Comparison of ENCODE assay signal across 24 cellular contexts in the genomic region with DNA sequence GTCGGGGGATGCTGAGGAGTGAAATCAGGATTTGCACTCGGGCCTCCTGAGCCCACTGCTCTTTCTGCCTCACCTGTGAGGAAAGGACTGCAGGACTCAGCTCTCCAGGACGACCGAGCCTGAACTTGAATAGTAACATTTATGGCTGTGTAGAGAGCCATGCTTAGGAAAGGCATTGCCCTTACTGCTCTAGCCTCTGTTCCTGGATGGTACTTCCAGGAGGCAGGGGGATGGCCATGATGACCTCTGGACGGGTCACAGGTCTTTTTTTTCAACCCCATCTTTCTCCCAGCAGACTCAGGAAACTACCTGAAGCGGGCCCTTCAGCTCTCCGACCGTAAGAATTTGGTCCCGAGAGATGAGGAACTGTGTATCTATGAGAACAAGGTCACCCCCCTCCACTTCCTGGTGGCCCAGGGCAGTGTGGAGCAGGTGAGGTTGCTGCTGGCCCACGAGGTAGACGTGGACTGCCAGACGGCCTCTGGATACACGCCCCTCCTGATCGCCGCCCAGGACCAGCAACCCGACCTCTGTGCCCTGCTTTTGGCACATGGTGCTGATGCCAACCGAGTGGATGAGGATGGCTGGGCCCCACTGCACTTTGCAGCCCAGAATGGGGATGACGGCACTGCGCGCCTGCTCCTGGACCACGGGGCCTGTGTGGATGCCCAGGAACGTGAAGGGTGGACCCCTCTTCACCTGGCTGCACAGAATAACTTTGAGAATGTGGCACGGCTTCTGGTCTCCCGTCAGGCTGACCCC. TPM values are rescaled to one million over a fixed set of nuclear protein-coding genes. Genes with fewer than 3 reads are reported as not detected.
A peak's percentile ranks its signal among the peaks of the same experiment; 100 is the strongest.
DNase-seq lines count a peak whose midpoint lies in the region; ATAC-seq, FAIRE-seq and TF ChIP-seq lines count a peak whose summit lies in the region.
"Had no signal": no experiment of that assay in that cellular context is flagged by ENCODE, and none has a peak within 500 bp of the region (broad histone marks: within the 10 kb centered on the region; RNA-seq: fewer than 3 reads in every experiment).

No MANE protein-coding gene starts in this region.

- H3K4me1 Mint-ChIP-seq in CD4-positive, alpha-beta memory T cell, result no peaks in the 10 kb centered on the region
- H3K4me1 Mint-ChIP-seq: CD14-positive monocyte; CD4-positive, CD25-positive, alpha-beta regulatory T cell had no signal

- H3K9me3 Mint-ChIP-seq in CD4-positive, alpha-beta memory T cell, result peaks cover 0 to 2% (median 0%) of the 10 kb centered on the region in 8 donors
- H3K9me3 Mint-ChIP-seq: CD14-positive monocyte; CD8-positive, alpha-beta T cell had no signal

- H3K9me3 ChIP-seq in K562 (replicated peaks; ENCODE audit: control insufficient read depth, insufficient read depth, low read depth, low read length), result no peaks in the 10 kb centered on the region
- H3K9me3 ChIP-seq in osteoblast (ENCODE audit: low read depth, low read length), result no peaks in the 10 kb centered on the region
- H3K9me3 ChIP-seq in thyroid gland, result no peaks in the 10 kb centered on the region
- no peaks in the 10 kb centered on the region for H3K9me3 ChIP-seq in CD4-positive, alpha-beta memory T cell (ENCODE audit: control insufficient read depth in 1 of 2, low read length in 2 of 2)
- H3K9me3 ChIP-seq: BE2C, BLaER1, Caco-2 had no signal

- H4K20me1 ChIP-seq in K562 (replicated peaks; ENCODE audit: control insufficient read depth, insufficient read depth, low read length), result peaks cover 7% of the 10 kb centered on the region; the same call in 1 of the 2 replicates
- H4K20me1 ChIP-seq in osteoblast (ENCODE audit: insufficient read depth, low read length), result no peaks in the 10 kb centered on the region
- H4K20me1 ChIP-seq: BLaER1 had no signal

- H3K4me1 ChIP-seq in K562 (replicated peaks in 1 of 2; ENCODE audit: control insufficient read depth in 2 of 2, insufficient read depth in 2 of 2, low read length in 2 of 2) (0 out of 5 replicates have a peak, but pooled peaks cover 0 to 5% of the 10 kb centered on the region in 2 experiments), osteoblast (ENCODE audit: insufficient read depth, low read length) (no peaks in the 10 kb centered on the region), thyroid gland (peaks cover 8 to 12% of the 10 kb centered on the region in 2 donors)
- no peaks in the 10 kb centered on the region for H3K4me1 ChIP-seq in CD4-positive, alpha-beta memory T cell (ENCODE audit: insufficient read depth, low read length)
- H3K4me1 ChIP-seq: BE2C, Caco-2 had no signal

- no peaks in the 10 kb centered on the region for H3K9me1 ChIP-seq in K562 (ENCODE audit: control insufficient read depth, insufficient read depth, low read length)

- H3K36me3 ChIP-seq in K562 (ENCODE audit: control insufficient read depth, insufficient read depth, low read length) (no peaks in the 10 kb centered on the region), osteoblast (ENCODE audit: insufficient read depth, low read length) (no peaks in the 10 kb centered on the region), thyroid gland (no peaks in the 10 kb centered on the region)
- H3K36me3 ChIP-seq in CD4-positive, alpha-beta memory T cell (ENCODE audit: insufficient read depth, low read length), result no peaks in the 10 kb centered on the region
- H3K36me3 ChIP-seq: BE2C, BLaER1 had no signal

- no peak overlapping the region for H3K4me3 ChIP-seq in K562
- no peak overlapping the region for H3K4me3 ChIP-seq in coronary artery
- H3K4me3 ChIP-seq in osteoblast (ENCODE audit: insufficient read depth, low read length), result no peak overlapping the region
- no peak overlapping the region for H3K4me3 ChIP-seq in thyroid gland (replicated peaks in 1 of 3)
- H3K4me3 ChIP-seq in CD4-positive, alpha-beta memory T cell (ENCODE audit: low read length in 2 of 2), result no peak overlapping the region
- H3K4me3 ChIP-seq: BLaER1 had no signal

- WGBS in K562 (ENCODE audit: insufficient coverage, low coverage, missing lambda C conversion rate), result 1% methylated on average over 23 of the region's 24 CpGs
- WGBS in thyroid gland, 2 donors, result 76 to 82% methylated on average over 15 to 18 of the region's 24 CpGs

- POLR2A ChIA-PET in K562 (lab: Yijun Ruan, JAX), result interaction anchor here (1.1 kb wide), 1 partner anchor 63 kb away, joined by 3 read pairs; no protein-coding TSS in a partner anchor
- POLR2A ChIA-PET in CD4-positive, alpha-beta memory T cell (lab: Charles Lee; ENCODE audit: partially characterized antibody), result no interaction called here

- H3K79me2 ChIP-seq in K562 (ENCODE audit: control insufficient read depth, insufficient read depth, low read length) (no peaks in the 10 kb centered on the region), osteoblast (ENCODE audit: insufficient read depth, low read length) (no peaks in the 10 kb centered on the region)

- no peak overlapping the region for H3K27ac ChIP-seq in K562 (ENCODE audit: extremely low read depth, low read depth, low read length)
- H3K27ac ChIP-seq in coronary artery, result no peak overlapping the region
- no peak overlapping the region for H3K27ac ChIP-seq in osteoblast (ENCODE audit: low read depth, low read length)
- no peak overlapping the region for H3K27ac ChIP-seq in thyroid gland
- no peak overlapping the region for H3K27ac ChIP-seq in CD4-positive, alpha-beta memory T cell (ENCODE audit: low read depth, low read length)
- H3K27ac ChIP-seq: BLaER1 had no signal

- no peak for FAIRE-seq in K562 (lab: Jason Lieb, UNC)
- FAIRE-seq: A204.1, D721Med, G401.6, GM12891, GM19239 had no signal

- no peak overlapping the region for H3K27ac Mint-ChIP-seq in CD4-positive, alpha-beta memory T cell
- H3K27ac Mint-ChIP-seq: CD14-positive monocyte; CD4-positive, CD25-positive, alpha-beta regulatory T cell; CD8-positive, alpha-beta T cell had no signal

- TF ChIP-seq EP300 in K562 (IDR thresholded peaks at IDR 0.05; ENCODE audit: low read length), result no peak

- no peak for TF ChIP-seq RAD21 in K562 (CRISPR knock-in tag; conservative IDR thresholded peaks at IDR 0.05 in 1 of 2, IDR thresholded peaks at IDR 0.05 in 1 of 2)

- H3K4me3 Mint-ChIP-seq in CD4-positive, alpha-beta memory T cell, result no peak overlapping the region
- H3K4me3 Mint-ChIP-seq: CD14-positive monocyte; CD4-positive, CD25-positive, alpha-beta regulatory T cell; CD8-positive, alpha-beta T cell had no signal

- CTCF ChIA-PET in K562 (lab: Yijun Ruan, JAX; ENCODE audit: low intra/inter-chr PET ratio), result no interaction called here
- CTCF ChIA-PET in CD4-positive, alpha-beta memory T cell (lab: Charles Lee; ENCODE audit: partially characterized antibody), result no interaction called here

- in situ Hi-C loops in K562 (cut with MboI), result no loop called here

- H2AFZ ChIP-seq in K562 (ENCODE audit: low read depth, low read length) (no peak overlapping the region), osteoblast (ENCODE audit: low read length) (no peak overlapping the region)

- no peaks in the 10 kb centered on the region for H3K27me3 Mint-ChIP-seq in CD4-positive, alpha-beta memory T cell

- intact Hi-C loops in K562 (cut with micrococcal nuclease) (no loop called here), thyroid gland (cut with DNase I) (no loop called here)
- intact Hi-C loops in CD4-positive, alpha-beta memory T cell (cut with micrococcal nuclease), result no loop called here

- TF ChIP-seq CTCF in K562 (IDR thresholded peaks at IDR 0.05 in 2 of 3, conservative IDR thresholded peaks at IDR 0.05 in 1 of 3; ENCODE audit: insufficient read depth in 2 of 3, low read depth in 1 of 3, low read length in 3 of 3) (no peak), coronary artery (IDR thresholded peaks at IDR 0.05) (no peak), osteoblast (IDR thresholded peaks at IDR 0.05; ENCODE audit: extremely low read depth, low read depth, low read length) (no peak), thyroid gland (IDR thresholded peaks at IDR 0.05) (no peak)

- no peak overlapping the region for H3K4me2 ChIP-seq in K562 (ENCODE audit: insufficient read depth, low read length)
- no peak overlapping the region for H3K4me2 ChIP-seq in osteoblast (ENCODE audit: insufficient read depth, low read length)
- H3K4me2 ChIP-seq: BLaER1 had no signal

- H3K36me3 Mint-ChIP-seq in CD4-positive, alpha-beta memory T cell, result no peaks in the 10 kb centered on the region
- H3K36me3 Mint-ChIP-seq: CD14-positive monocyte; CD4-positive, CD25-positive, alpha-beta regulatory T cell; CD8-positive, alpha-beta T cell had no signal

- DNase-seq in K562 (ENCODE audit: extremely low read depth in 1 of 4, low spot score in 3 of 4) (no peak), coronary artery (ENCODE audit: low spot score) (peak; percentile 47), osteoblast (ENCODE audit: insufficient read length, low spot score, missing footprints) (peak; percentile 63), thyroid gland (peak; percentile 5 to 6), occipital lobe (lab: John Stamatoyannopoulos, UW) (no peak), SW 1271 (lab: John Stamatoyannopoulos, UW) (no peak)
- DNase-seq in CD4-positive, alpha-beta memory T cell, result no peak
- DNase-seq: 8988T; ACHN; BE2C; C1 segment of cervical spinal cord; Caco-2; Calu3; CD4-positive, CD25-positive, alpha-beta regulatory T cell; CD8-positive, alpha-beta T cell; GF-D8 had no signal

- H3K27me3 ChIP-seq in K562 (ENCODE audit: control insufficient read depth in 2 of 2, insufficient read depth in 2 of 2, low read length in 2 of 2), result peaks cover 10 to 62% of the 10 kb centered on the region in 2 experiments; a peak in 4 of 5 replicates
- H3K27me3 ChIP-seq in osteoblast (ENCODE audit: insufficient read depth, low read length), result peaks cover 8% of the 10 kb centered on the region
- H3K27me3 ChIP-seq in thyroid gland, result no peaks in the 10 kb centered on the region
- H3K27me3 ChIP-seq in CD4-positive, alpha-beta memory T cell (ENCODE audit: insufficient read depth, low read length), result no peaks in the 10 kb centered on the region
- H3K27me3 ChIP-seq: BE2C, BLaER1 had no signal

- no TSS peak for BruUV-seq in K562 (replicated peaks; lab: Mats Ljungman, UMichigan)

- TF ChIP-seq POLR2A in K562 (conservative IDR thresholded peaks at IDR 0.05) (no peak), thyroid gland (IDR thresholded peaks at IDR 0.05) (no peak)

- H3K9ac ChIP-seq in K562 (ENCODE audit: insufficient read depth in 1 of 2, low read depth in 2 of 2, low read length in 2 of 2), result no peak overlapping the region
- H3K9ac ChIP-seq: BLaER1 had no signal

- no peak for ATAC-seq in K562
- ATAC-seq: CD8-positive, alpha-beta T cell had no signal

RNA-seq across cellular contexts. Expression of a gene that starts 11.3 kb away (rescaled TPM):
- total RNA-seq in K562 (2011; cell fraction: chromatin; rRNA removed; ENCODE audit: low replicate concordance), result 0.12 TPM in 1 of 2 replicates, not detected in the other
- not detected in 2 replicates for total RNA-seq in K562 (2011; cell fraction: nucleolus; rRNA removed)
- not detected in 2 replicates for total RNA-seq in K562 (2011; cell fraction: nucleoplasm; rRNA removed)
- total RNA-seq in K562 (2014; rRNA removed) (not detected in 2 replicates), K562 (2014; rRNA removed; fragmentation: Illumina TruSeq; extraction: Trizol) (not detected in 2 replicates), K562 (2015; rRNA removed; fragmentation: Illumina TruSeq; extraction: Trizol) (not detected in 2 replicates), K562 (2021) (not detected in 2 replicates), osteoblast (under 0.01 TPM in 1 of 2 replicates, not detected in the other), thyroid gland (1 to 10 TPM in 1 of 4 donors, under 1 TPM in 2, not detected in 1; 0.27 to 1.1 (median 0.88) TPM), occipital lobe (not detected)
- polyA plus RNA-seq in K562 (2011; rRNA removed) (not detected in 2 replicates), K562 (2014; fragmentation: Illumina TruSeq; extraction: Trizol) (not detected in 2 replicates), K562 (2014; fragmentation: Nextera tagmentation; extraction: Ambion mirVana) (not detected), K562 (2014; rRNA removed) (not detected in 2 replicates)
- polyA plus RNA-seq in K562 (2011; cell fraction: cytosol; rRNA removed), result not detected in 2 replicates
- polyA plus RNA-seq in K562 (2011; cell fraction: nucleus; rRNA removed), result 0.09 TPM in 1 of 2 replicates, not detected in the other
- polyA plus RNA-seq in K562 (2012), result 0.12 TPM in 1 of 2 replicates, not detected in the other
- polyA minus RNA-seq in K562 (2011; rRNA and poly(A)+ RNA removed), result not detected in 2 replicates
- polyA minus RNA-seq in K562 (2011; cell fraction: cytosol; rRNA and poly(A)+ RNA removed), result not detected in 2 replicates
- not detected in 2 replicates for polyA minus RNA-seq in K562 (2011; cell fraction: nucleus; rRNA and poly(A)+ RNA removed)
- total RNA-seq in CD4-positive, alpha-beta memory T cell, result 1 to 10 TPM; 2.7 to 3.8 TPM
- polyA plus RNA-seq in CD4-positive, alpha-beta memory T cell, result under 1 TPM in 1 of 2 donors, not detected in 1; 0.24 TPM
- polyA plus RNA-seq: AG04450 had no signal

Comparison
In these comparisons a context has a peak if more than half of its experiments do, and no peak if none do; other contexts are left out.
1. DNase-seq: peak in coronary artery (single experiment), osteoblast (single experiment) and thyroid gland (2 of 2); none in K562 (0 of 4), CD4-positive, alpha-beta memory T cell (0 of 5), occipital lobe (single experiment) and SW 1271 (0 of 2).